In the genomic region with DNA sequence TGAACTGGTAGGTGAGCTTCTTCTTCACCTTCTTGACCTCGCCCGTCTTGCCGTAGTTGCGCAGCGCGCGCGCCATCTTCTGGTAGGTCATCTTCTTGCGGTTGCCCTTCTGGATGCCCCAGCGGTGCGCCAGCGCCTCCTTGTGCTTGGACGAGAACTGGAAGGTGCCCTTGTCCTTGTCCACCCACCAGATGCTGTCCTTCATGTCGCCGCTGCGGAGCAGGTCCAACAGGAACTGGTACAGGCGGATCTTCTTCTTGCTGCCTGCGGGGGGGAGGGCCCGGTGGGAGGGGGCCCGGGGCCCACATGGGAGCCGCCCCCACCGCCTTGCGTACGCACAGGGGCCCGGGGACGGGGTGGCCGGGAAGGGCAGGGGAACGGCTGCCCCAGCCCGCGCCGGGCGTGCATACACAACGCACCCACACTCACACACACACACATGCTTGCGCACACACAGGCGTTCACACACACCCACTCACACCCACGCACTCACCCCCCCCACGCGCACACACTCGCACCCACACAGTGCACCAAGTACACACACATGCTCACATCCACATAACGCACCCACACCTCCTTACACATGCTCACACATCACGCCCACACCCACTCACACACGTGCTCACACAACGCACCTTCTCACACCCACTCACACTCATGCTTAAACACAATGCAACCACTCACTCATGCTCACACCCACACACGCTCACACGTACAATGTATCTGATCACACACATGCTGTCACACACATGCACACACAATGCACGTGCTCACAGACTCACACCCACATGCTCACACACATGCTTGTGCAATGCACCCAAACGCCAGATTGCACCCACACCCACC, we compare ENCODE assay signal across 8 cellular contexts. TPM values are rescaled to one million over a fixed set of nuclear protein-coding genes. Genes with fewer than 3 reads are reported as not detected.
DNase-seq lines count a peak whose midpoint lies in the region; ATAC-seq and TF ChIP-seq lines count a peak whose summit lies in the region.

No MANE protein-coding gene starts in this region.

- DNase-seq in A172 (ENCODE audit: low spot score), result peak; percentile 94
- DNase-seq in NCI-H2171 (lab: John Stamatoyannopoulos, UW), result peak; percentile 91
- peak; percentile 71 for DNase-seq in activated CD8-positive, alpha-beta T cell treated with anti-CD3 and anti-CD28 coated beads for 36 hours
- peak; percentile 56 for DNase-seq in glomerular endothelial cell (ENCODE audit: extremely low read depth, low read depth, low spot score)
- no peak for DNase-seq in CD4-positive, alpha-beta memory T cell

- H3K4me1 Mint-ChIP-seq in activated CD8-positive, alpha-beta T cell treated with anti-CD3 and anti-CD28 coated beads for 36 hours (ENCODE audit: low read depth), result peaks cover 10% of the 10 kb centered on the region
- peaks cover 2 to 5% (median 3%) of the 10 kb centered on the region in 4 donors for H3K4me1 Mint-ChIP-seq in CD4-positive, alpha-beta memory T cell

- H3K27me3 Mint-ChIP-seq in activated CD8-positive, alpha-beta T cell treated with anti-CD3 and anti-CD28 coated beads for 36 hours, result no peaks in the 10 kb centered on the region
- no peaks in the 10 kb centered on the region for H3K27me3 Mint-ChIP-seq in CD4-positive, alpha-beta memory T cell

- no peak overlapping the region for H3K4me3 Mint-ChIP-seq in activated CD8-positive, alpha-beta T cell treated with anti-CD3 and anti-CD28 coated beads for 36 hours
- H3K4me3 Mint-ChIP-seq in CD4-positive, alpha-beta memory T cell, result no peak overlapping the region

- peak overlapping the region; percentile 46 for H3K27ac ChIP-seq in neutrophil
- H3K27ac ChIP-seq in CD4-positive, alpha-beta memory T cell (ENCODE audit: low read depth, low read length), result no peak overlapping the region

- no peaks in the 10 kb centered on the region for H3K9me3 Mint-ChIP-seq in activated CD8-positive, alpha-beta T cell treated with anti-CD3 and anti-CD28 coated beads for 36 hours
- no peaks in the 10 kb centered on the region for H3K9me3 Mint-ChIP-seq in CD4-positive, alpha-beta memory T cell

- intact Hi-C loops in activated CD8-positive, alpha-beta T cell treated with anti-CD3 and anti-CD28 coated beads for 36 hours (cut with micrococcal nuclease), result no loop called here
- intact Hi-C loops in CD4-positive, alpha-beta memory T cell (cut with micrococcal nuclease), result no loop called here

- peaks cover 26 to 29% of the 10 kb centered on the region in 2 experiments for H3K4me1 ChIP-seq in neutrophil (ENCODE audit: control insufficient read depth in 1 of 2, insufficient read depth in 1 of 2, low read depth in 1 of 2, low read length in 1 of 2)
- peaks cover 4% of the 10 kb centered on the region for H3K4me1 ChIP-seq in CD4-positive, alpha-beta memory T cell (ENCODE audit: insufficient read depth, low read length)

- peak; percentile 43 for ATAC-seq in activated CD8-positive, alpha-beta T cell treated with anti-CD3 and anti-CD28 coated beads for 36 hours
- ATAC-seq in GM21717 (IDR thresholded peaks at IDR 0.05; ENCODE audit: unreplicated experiment), result no peak

- no peak overlapping the region for H3K27ac Mint-ChIP-seq in activated CD8-positive, alpha-beta T cell treated with anti-CD3 and anti-CD28 coated beads for 36 hours
- no peak overlapping the region for H3K27ac Mint-ChIP-seq in CD4-positive, alpha-beta memory T cell

- H3K4me3 ChIP-seq in neutrophil (ENCODE audit: low read depth in 1 of 2, low read length in 1 of 2), result no peak overlapping the region
- no peak overlapping the region for H3K4me3 ChIP-seq in CD4-positive, alpha-beta memory T cell (ENCODE audit: low read length in 2 of 2)

- H3K9me3 ChIP-seq in neutrophil, result no peaks in the 10 kb centered on the region
- no peaks in the 10 kb centered on the region for H3K9me3 ChIP-seq in CD4-positive, alpha-beta memory T cell (ENCODE audit: control insufficient read depth in 1 of 2, low read length in 2 of 2)

- H3K27me3 ChIP-seq in neutrophil, result no peaks in the 10 kb centered on the region
- H3K27me3 ChIP-seq in CD4-positive, alpha-beta memory T cell (ENCODE audit: insufficient read depth, low read length), result no peaks in the 10 kb centered on the region

- H3K36me3 ChIP-seq in neutrophil, result peaks cover 99% of the 10 kb centered on the region
- no peaks in the 10 kb centered on the region for H3K36me3 ChIP-seq in CD4-positive, alpha-beta memory T cell (ENCODE audit: insufficient read depth, low read length)

- no peaks in the 10 kb centered on the region for H3K36me3 Mint-ChIP-seq in activated CD8-positive, alpha-beta T cell treated with anti-CD3 and anti-CD28 coated beads for 36 hours (ENCODE audit: low read depth)
- H3K36me3 Mint-ChIP-seq in CD4-positive, alpha-beta memory T cell, result no peaks in the 10 kb centered on the region

- POLR2A ChIA-PET in activated CD8-positive, alpha-beta T cell treated with anti-CD3 and anti-CD28 coated beads for 36 hours (lab: Charles Lee), result interaction anchor here (0.6 kb wide), 1 partner anchor 347 kb away, joined by 3 read pairs; no protein-coding TSS in a partner anchor
- POLR2A ChIA-PET in CD4-positive, alpha-beta memory T cell (lab: Charles Lee; ENCODE audit: partially characterized antibody), result no interaction called here

- peak; percentile 45 for TF ChIP-seq CTCF in GM12873 (IDR thresholded peaks at IDR 0.05; ENCODE audit: insufficient read depth, low read depth, low read length, missing control alignments)
- TF ChIP-seq CTCF in activated CD8-positive, alpha-beta T cell treated with anti-CD3 and anti-CD28 coated beads for 36 hours (IDR thresholded peaks at IDR 0.05), result peak; percentile 30
- TF ChIP-seq CTCF in neutrophil (IDR thresholded peaks at IDR 0.05), result no peak

- CTCF ChIA-PET in activated CD8-positive, alpha-beta T cell treated with anti-CD3 and anti-CD28 coated beads for 36 hours (lab: Charles Lee), result interaction anchor here (0.6 to 2.0 kb wide), 6 partner anchors 18 to 357 kb away, joined by 3 to 6 read pairs (median 4); a partner anchor contains a TSS
- CTCF ChIA-PET in CD4-positive, alpha-beta memory T cell (lab: Charles Lee; ENCODE audit: partially characterized antibody), result no interaction called here

RNA-seq across cellular contexts. Expression of a gene that starts 3.0 kb away (rescaled TPM):
- not detected in 2 replicates for total RNA-seq in A172 (2014; rRNA removed; shearing (Covaris generic))
- not detected for total RNA-seq in activated CD8-positive, alpha-beta T cell treated with anti-CD3 and anti-CD28 coated beads for 36 hours
- total RNA-seq in glomerular endothelial cell, result not detected in 2 replicates
- not detected for total RNA-seq in CD4-positive, alpha-beta memory T cell
- not detected for polyA plus RNA-seq in CD4-positive, alpha-beta memory T cell

RNA-seq across cellular contexts. Expression of a gene that starts 22.8 kb away (rescaled TPM):
- total RNA-seq in A172 (2014; rRNA removed; shearing (Covaris generic)), result 0.10 TPM in 1 of 2 replicates, not detected in the other
- total RNA-seq in activated CD8-positive, alpha-beta T cell treated with anti-CD3 and anti-CD28 coated beads for 36 hours, result under 1 TPM in 1 of 2 experiments, not detected in 1; 0.25 TPM
- not detected in 2 replicates for total RNA-seq in glomerular endothelial cell
- 1 to 10 TPM; 4.8 to 5.0 TPM for total RNA-seq in CD4-positive, alpha-beta memory T cell
- under 1 TPM in 1 of 2 donors, not detected in 1; 0.28 TPM for polyA plus RNA-seq in CD4-positive, alpha-beta memory T cell

RNA-seq across cellular contexts. Expression of a gene that starts 52.9 kb away (rescaled TPM):
- 103 and 108 TPM in 2 replicates for total RNA-seq in A172 (2014; rRNA removed; shearing (Covaris generic))
- total RNA-seq in activated CD8-positive, alpha-beta T cell treated with anti-CD3 and anti-CD28 coated beads for 36 hours, result 10 to 100 TPM; 10.0 to 10.5 TPM
- 118 and 133 TPM in 2 replicates for total RNA-seq in glomerular endothelial cell
- total RNA-seq in CD4-positive, alpha-beta memory T cell, result 10 to 100 TPM; 63.6 to 68.3 TPM
- polyA plus RNA-seq in CD4-positive, alpha-beta memory T cell, result 10 to 100 TPM; 22.3 to 33.6 TPM

Comparison
In these comparisons a context has a peak if more than half of its experiments do, and no peak if none do; other contexts are left out.
1. DNase-seq: peak in A172 (single experiment), NCI-H2171 (single experiment), activated CD8-positive, alpha-beta T cell treated with anti-CD3 and anti-CD28 coated beads for 36 hours (single experiment) and glomerular endothelial cell (single experiment); none in CD4-positive, alpha-beta memory T cell (0 of 5).